15 cellular contexts compared by ENCODE assay signal in genomic region chr1:153347856-153348255, GRCh38. TPM values are rescaled to one million over a fixed set of nuclear protein-coding genes. Genes with fewer than 3 reads are reported as not detected.
A peak's percentile ranks its signal among the peaks of the same experiment; 100 is the strongest.
DNase-seq lines count a peak whose midpoint lies in the region; ATAC-seq and TF ChIP-seq lines count a peak whose summit lies in the region.
"Had no signal": no experiment of that assay in that cellular context is flagged by ENCODE, and none has a peak within 500 bp of the region (broad histone marks: within the 10 kb centered on the region; RNA-seq: fewer than 3 reads in every experiment).

No MANE protein-coding gene starts in this region.

- POLR2A ChIA-PET in activated CD4-positive, alpha-beta T cell treated with anti-CD3 and anti-CD28 coated beads, Interleukin-2, amount 10 ng/mL, durations not matched to agents 7 days and 5 days (lab: Charles Lee), result no interaction called here

- intact Hi-C loops in vagina (cut with DNase I), result no loop called here

- no peaks in the 10 kb centered on the region for H3K9me3 Mint-ChIP-seq in activated CD4-positive, alpha-beta T cell treated with anti-CD3 and anti-CD28 coated beads, Interleukin-2, amount 10 ng/mL, durations not matched to agents 7 days and 5 days
- H3K9me3 Mint-ChIP-seq: CD4-positive, alpha-beta T cell had no signal

- H3K36me3 ChIP-seq in vagina, result no peaks in the 10 kb centered on the region

- TF ChIP-seq POLR2A in vagina (IDR thresholded peaks at IDR 0.05), result no peak

- H3K4me1 Mint-ChIP-seq in activated CD4-positive, alpha-beta T cell treated with anti-CD3 and anti-CD28 coated beads, Interleukin-2, amount 10 ng/mL, durations not matched to agents 7 days and 5 days, result peaks cover 37% of the 10 kb centered on the region

- H3K4me3 ChIP-seq in epithelial cell of esophagus (ENCODE audit: low read length) (peak overlapping the region; percentile 13), vagina (no peak overlapping the region)
- H3K4me3 ChIP-seq: GM23248 had no signal

- H3K27me3 ChIP-seq in vagina, result no peaks in the 10 kb centered on the region

- DNase-seq in activated CD4-positive, alpha-beta T cell treated with anti-CD3 and anti-CD28 coated beads, Interleukin-2, amount 10 ng/mL, durations not matched to agents 7 days and 5 days, result peak; percentile 3
- DNase-seq in activated CD4-positive, alpha-beta T cell treated with anti-CD3 and anti-CD28 coated beads for 1 hour, result no peak
- DNase-seq in NCI-H69 (lab: John Stamatoyannopoulos, UW) (peak; percentile 51), epithelial cell of esophagus (ENCODE audit: low read depth) (no peak), vagina (ENCODE audit: extremely low spot score in 2 of 2) (peak; percentile 52 to 79), SIG-M5 (lab: John Stamatoyannopoulos, UW) (no peak)
- DNase-seq: ACHN; CD4-positive, alpha-beta T cell; GM23248; NCI-H187; NCI-H2171; NCI-H510A; Right ventricle myocardium superior had no signal

- H3K36me3 Mint-ChIP-seq in activated CD4-positive, alpha-beta T cell treated with anti-CD3 and anti-CD28 coated beads, Interleukin-2, amount 10 ng/mL, durations not matched to agents 7 days and 5 days (ENCODE audit: low read depth), result no peaks in the 10 kb centered on the region

- TF ChIP-seq CTCF in epithelial cell of esophagus (IDR thresholded peaks at IDR 0.05; ENCODE audit: insufficient read depth, low read depth, low read length, missing control alignments), result no peak
- TF ChIP-seq CTCF in vagina (IDR thresholded peaks at IDR 0.05), result no peak

- H3K4me1 ChIP-seq in vagina, result no peaks in the 10 kb centered on the region

- CTCF ChIA-PET in activated CD4-positive, alpha-beta T cell treated with anti-CD3 and anti-CD28 coated beads, Interleukin-2, amount 10 ng/mL, durations not matched to agents 7 days and 5 days (lab: Charles Lee), result no interaction called here

- no peak for ATAC-seq in HG02623 (IDR thresholded peaks at IDR 0.05; ENCODE audit: unreplicated experiment)

- H3K27me3 Mint-ChIP-seq in activated CD4-positive, alpha-beta T cell treated with anti-CD3 and anti-CD28 coated beads, Interleukin-2, amount 10 ng/mL, durations not matched to agents 7 days and 5 days, result peaks cover 26% of the 10 kb centered on the region

- H3K27ac ChIP-seq in vagina, result no peak overlapping the region
- H3K27ac ChIP-seq: GM23248 had no signal

- H3K9me3 ChIP-seq in vagina, result no peaks in the 10 kb centered on the region

- H3K4me3 Mint-ChIP-seq in activated CD4-positive, alpha-beta T cell treated with anti-CD3 and anti-CD28 coated beads, Interleukin-2, amount 10 ng/mL, durations not matched to agents 7 days and 5 days, result no peak overlapping the region
- H3K4me3 Mint-ChIP-seq: B cell; CD4-positive, alpha-beta T cell had no signal

- no peak overlapping the region for H3K27ac Mint-ChIP-seq in activated CD4-positive, alpha-beta T cell treated with anti-CD3 and anti-CD28 coated beads, Interleukin-2, amount 10 ng/mL, durations not matched to agents 7 days and 5 days
- H3K27ac Mint-ChIP-seq: B cell; CD4-positive, alpha-beta T cell had no signal

RNA-seq across cellular contexts. Expression of gene PGLYRP4, which starts 0.8 kb away (rescaled TPM):
- not detected for total RNA-seq in activated CD4-positive, alpha-beta T cell treated with anti-CD3 and anti-CD28 coated beads, Interleukin-2, amount 10 ng/mL, durations not matched to agents 7 days and 5 days
- total RNA-seq in vagina, result 3.9 TPM
- total RNA-seq: B cell; CD4-positive, alpha-beta T cell; GM23248; Right ventricle myocardium superior had no signal

RNA-seq across cellular contexts. Expression of gene S100A9, which starts 9.8 kb away (rescaled TPM):
- total RNA-seq in activated CD4-positive, alpha-beta T cell treated with anti-CD3 and anti-CD28 coated beads, Interleukin-2, amount 10 ng/mL, durations not matched to agents 7 days and 5 days, result under 1 TPM in 1 of 2 experiments, not detected in 1; 0.77 TPM
- total RNA-seq in vagina, result 4,658 TPM
- total RNA-seq: GM23248 had no signal

RNA-seq across cellular contexts. Expression of gene S100A12, which starts 27.6 kb away (rescaled TPM):
- total RNA-seq in activated CD4-positive, alpha-beta T cell treated with anti-CD3 and anti-CD28 coated beads, Interleukin-2, amount 10 ng/mL, durations not matched to agents 7 days and 5 days, result not detected
- 4.2 TPM for total RNA-seq in vagina
- total RNA-seq: B cell, GM23248 had no signal

RNA-seq across cellular contexts. Expression of gene PGLYRP3, which starts 35.1 kb away (rescaled TPM):
- not detected for total RNA-seq in activated CD4-positive, alpha-beta T cell treated with anti-CD3 and anti-CD28 coated beads, Interleukin-2, amount 10 ng/mL, durations not matched to agents 7 days and 5 days
- total RNA-seq in vagina, result 28.7 TPM
- total RNA-seq: B cell; CD4-positive, alpha-beta T cell; GM23248; Right ventricle myocardium superior had no signal

RNA-seq across cellular contexts. Expression of gene S100A8, which starts 43.0 kb away (rescaled TPM):
- not detected for total RNA-seq in activated CD4-positive, alpha-beta T cell treated with anti-CD3 and anti-CD28 coated beads, Interleukin-2, amount 10 ng/mL, durations not matched to agents 7 days and 5 days
- 1,155 TPM for total RNA-seq in vagina
- total RNA-seq: GM23248 had no signal

Comparison
In these comparisons a context has a peak if more than half of its experiments do, and no peak if none do; other contexts are left out.
1. DNase-seq: peak in activated CD4-positive, alpha-beta T cell treated with anti-CD3 and anti-CD28 coated beads, Interleukin-2, amount 10 ng/mL, durations not matched to agents 7 days and 5 days (single experiment), NCI-H69 (single experiment) and vagina (2 of 2); none in activated CD4-positive, alpha-beta T cell treated with anti-CD3 and anti-CD28 coated beads for 1 hour (single experiment), epithelial cell of esophagus (single experiment) and SIG-M5 (single experiment).
2. RNA of gene S100A9, which starts 9.8 kb away (total RNA-seq): 4,658 TPM in vagina (single experiment); 0.77 TPM in activated CD4-positive, alpha-beta T cell treated with anti-CD3 and anti-CD28 coated beads, Interleukin-2, amount 10 ng/mL, durations not matched to agents 7 days and 5 days; every median in the first group is over 1,000 times any median in the second.